In the genomic region with DNA sequence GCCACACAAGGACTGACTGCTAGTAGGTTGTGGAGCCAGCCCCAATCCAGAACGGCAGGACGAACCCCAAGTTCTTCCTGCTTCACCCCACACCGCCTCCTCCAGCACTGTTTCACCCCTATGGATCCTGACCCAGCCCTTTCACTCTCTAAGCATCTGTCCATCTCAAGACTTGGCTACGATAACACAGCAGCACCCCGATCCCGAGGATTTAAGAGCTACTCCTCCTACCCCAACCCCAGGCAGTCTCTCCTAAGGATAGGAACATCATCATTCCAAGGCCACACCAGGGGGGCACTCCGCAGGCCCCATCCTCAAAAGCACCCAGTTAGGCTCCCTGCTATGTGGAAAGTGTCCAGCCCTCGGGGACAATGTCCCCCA, we compare ENCODE assay signal across 8 cellular contexts. TPM values are rescaled to one million over a fixed set of nuclear protein-coding genes. Genes with fewer than 3 reads are reported as not detected.
DNase-seq lines count a peak whose midpoint lies in the region; ATAC-seq, FAIRE-seq and TF ChIP-seq lines count a peak whose summit lies in the region.

No MANE protein-coding gene starts in this region.

- in situ Hi-C loops in gastrocnemius medialis (cut with MboI; ENCODE audit: low sequenced_read_pairs in 4 of 4): no loop called here

- no peaks in the 10 kb centered on the region for H3K9me3 ChIP-seq in gastrocnemius medialis

- H3K4me3 ChIP-seq in HL-60 (replicated peaks; ENCODE audit: insufficient read depth, low read length): peak overlapping the region; percentile 69
- peak overlapping the region; percentile 71 to 89 (median 80) for H3K4me3 ChIP-seq in gastrocnemius medialis

- DNase-seq in GM12891 (ENCODE audit: insufficient read length, low spot score) (no peak), HL-60 (ENCODE audit: low read depth in 1 of 2, low spot score in 1 of 2) (no peak), left ventricle myocardium superior (peak; percentile 29), gastrocnemius medialis (no peak), NCI-H1930 (lab: John Stamatoyannopoulos, UW) (no peak)
- no peak for DNase-seq in effector CD8-positive, alpha-beta T cell (lab: John Stamatoyannopoulos, UW)

- H3K9me3 Mint-ChIP-seq in activated naive CD8-positive, alpha-beta T cell (ENCODE audit: low read depth): no peaks in the 10 kb centered on the region

- no peaks in the 10 kb centered on the region for H3K36me3 ChIP-seq in gastrocnemius medialis

- peak overlapping the region; percentile 93 for H3K27ac Mint-ChIP-seq in activated naive CD8-positive, alpha-beta T cell

- H3K27ac ChIP-seq in HL-60 (replicated peaks) (peak overlapping the region; percentile 77), gastrocnemius medialis (peak overlapping the region; percentile 77 to 89 (median 81))

- peaks cover 32% of the 10 kb centered on the region for H3K4me1 Mint-ChIP-seq in activated naive CD8-positive, alpha-beta T cell (ENCODE audit: low read depth)

- peak; percentile 11 for ATAC-seq in left ventricle myocardium superior
- ATAC-seq in gastrocnemius medialis: peak in 1 of 2 donors; percentile 24
- ATAC-seq in GM21381 (IDR thresholded peaks at IDR 0.05; ENCODE audit: unreplicated experiment): no peak

- TF ChIP-seq POLR2A in GM12891 (IDR thresholded peaks at IDR 0.05; ENCODE audit: low read depth, low read length) (no peak), gastrocnemius medialis (IDR thresholded peaks at IDR 0.05) (no peak)

- no peak for FAIRE-seq in GM12891 (lab: Jason Lieb, UNC)

- no peak for TF ChIP-seq CTCF in HL-60 (IDR thresholded peaks at IDR 0.05; ENCODE audit: insufficient read depth, low read length)
- no peak for TF ChIP-seq CTCF in gastrocnemius medialis (IDR thresholded peaks at IDR 0.05 in 4 of 5, conservative IDR thresholded peaks at IDR 0.05 in 1 of 5)

- intact Hi-C loops in left ventricle myocardium superior (cut with micrococcal nuclease) (no loop called here), gastrocnemius medialis (cut with DNase I; ENCODE audit: low total_unique reads) (no loop called here)

- H3K4me1 ChIP-seq in gastrocnemius medialis: peaks cover 9 to 15% of the 10 kb centered on the region in 2 donors

- H3K27me3 ChIP-seq in HL-60 (ENCODE audit: insufficient read depth, poor library complexity, severe bottlenecking) (no peaks in the 10 kb centered on the region), gastrocnemius medialis (peaks cover 0 to 2% (median 0%) of the 10 kb centered on the region in 3 donors)

- peak overlapping the region; percentile 97 for H3K4me3 Mint-ChIP-seq in activated naive CD8-positive, alpha-beta T cell

- H3K27me3 Mint-ChIP-seq in activated naive CD8-positive, alpha-beta T cell: no peaks in the 10 kb centered on the region

- H3K36me3 Mint-ChIP-seq in activated naive CD8-positive, alpha-beta T cell: peaks cover 7% of the 10 kb centered on the region

TF ChIP-seq in GM12891, 5 proteins besides CTCF, POLR2A, EP300 and RAD21:
- peak; percentile 36; the same call in 1 of the 2 replicates for TF ChIP-seq POLR2AphosphoS5 (IDR thresholded peaks at IDR 0.05; ENCODE audit: low read depth, low read length)
- TF ChIP-seq TAF1 (IDR thresholded peaks at IDR 0.05; ENCODE audit: low read depth, low read length): no peak

RNA-seq across cellular contexts. Expression of a gene that starts 0.7 kb away (rescaled TPM):
- 10.2 TPM for polyA plus RNA-seq in GM12891 (2012; ENCODE audit: low read depth, missing spikeins)
- total RNA-seq in left ventricle myocardium superior (9.1 TPM), gastrocnemius medialis (10 to 100 TPM; 16.6 to 20.1 (median 19.6) TPM)

RNA-seq across cellular contexts. Expression of a gene that starts 16.8 kb away (rescaled TPM):
- 9.3 TPM for polyA plus RNA-seq in GM12891 (2012; ENCODE audit: low read depth, missing spikeins)
- 0.87 TPM for total RNA-seq in left ventricle myocardium superior
- 1 to 10 TPM in 1 of 4 donors, under 1 TPM in 3; 0.61 to 2.6 (median 0.70) TPM for total RNA-seq in gastrocnemius medialis
